ENCODE assay signal across 8 cellular contexts in the genomic region with DNA sequence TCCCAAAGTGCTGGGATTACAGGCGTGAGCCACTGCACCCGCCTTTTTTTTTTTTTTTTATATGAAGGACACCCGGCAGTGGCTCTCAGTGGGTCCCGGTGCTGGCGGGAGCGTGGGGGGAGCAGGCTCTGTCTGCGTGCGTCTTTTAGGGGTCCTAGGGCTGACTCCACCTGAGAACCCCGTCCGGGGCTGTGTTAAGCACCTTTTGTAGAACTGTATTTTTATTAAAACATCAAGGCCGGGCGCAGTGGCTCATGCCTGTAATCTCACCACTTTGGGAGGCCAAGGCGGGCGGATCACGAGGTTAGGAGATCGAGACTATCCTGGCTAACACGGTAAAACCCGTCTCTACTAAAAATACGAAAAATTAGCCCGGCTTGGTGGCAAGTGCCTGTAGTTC. TPM values are rescaled to one million over a fixed set of nuclear protein-coding genes. Genes with fewer than 3 reads are reported as not detected.
DNase-seq lines count a peak whose midpoint lies in the region; ATAC-seq, FAIRE-seq and TF ChIP-seq lines count a peak whose summit lies in the region.
"Not testable (repeated sequence)": the region's sequence is repeated elsewhere in the genome, so short reads cannot be mapped to it uniquely, and the experiment has no call there.

No MANE protein-coding gene starts in this region.

- not testable (repeated sequence) for H3K36me3 ChIP-seq in GM23248 (ENCODE audit: low read depth); HUES64 (ENCODE audit: insufficient read depth, low read length); iPS-20b (ENCODE audit: insufficient read depth, low read depth, low read length); osteoblast (ENCODE audit: insufficient read depth, low read length)

- TF ChIP-seq POLR2A in A549 (IDR thresholded peaks at IDR 0.05; ENCODE audit: low read length), result not testable (repeated sequence)

- not testable (repeated sequence) for H2AFZ ChIP-seq in GM23248; osteoblast (ENCODE audit: low read length)

- H3K4me1 ChIP-seq in A549; GM23248 (ENCODE audit: insufficient read depth); HUES64 (ENCODE audit: insufficient read depth, low read length); iPS-20b (ENCODE audit: insufficient read depth, low read length); osteoblast (ENCODE audit: insufficient read depth, low read length): not testable (repeated sequence)

- not testable (repeated sequence) for H4K20me1 ChIP-seq in GM23248 (ENCODE audit: insufficient read depth); osteoblast (ENCODE audit: insufficient read depth, low read length)

- not testable (repeated sequence) for H3K4me3 ChIP-seq in A549; GM23248; osteoblast (ENCODE audit: insufficient read depth, low read length)
- H3K4me3 ChIP-seq in HUES64 (ENCODE audit: low read length) (0 out of 2 replicates have a peak overlapping the region, but pooled peaks have one; percentile 49), iPS-20b (ENCODE audit: low read length) (peak overlapping the region; percentile 67; the same call in 1 of the 2 replicates)

- not testable (repeated sequence) for H3K27ac ChIP-seq in A549; GM23248; HUES64 (ENCODE audit: low read depth, low read length); iPS-20b (ENCODE audit: low read length); osteoblast (ENCODE audit: low read depth, low read length)

- peak overlapping the region; percentile 49 to 65 for H3K4me3 Mint-ChIP-seq in effector memory CD8-positive, alpha-beta T cell
- peak overlapping the region; percentile 81 for H3K4me3 Mint-ChIP-seq in type B pancreatic cell

- not testable (repeated sequence) for H3F3A ChIP-seq in GM23248 (ENCODE audit: insufficient read depth)

- CTCF ChIA-PET in A549 (lab: Yijun Ruan, JAX), result interaction anchor here (0.6 to 8.8 kb wide), 24 partner anchors 9 to 1238 kb away, joined by 3 to 86 read pairs (median 5); no protein-coding TSS in a partner anchor

- H3K27ac Mint-ChIP-seq in effector memory CD8-positive, alpha-beta T cell; type B pancreatic cell: not testable (repeated sequence)

- H3K9me3 ChIP-seq in A549; GM23248 (ENCODE audit: low read depth); HUES64 (ENCODE audit: insufficient read depth, low read depth, low read length); iPS-20b (ENCODE audit: insufficient read depth, low read depth, low read length); osteoblast (ENCODE audit: low read depth, low read length): not testable (repeated sequence)

- not testable (repeated sequence) for H3K9me2 ChIP-seq in GM23248 (ENCODE audit: insufficient read depth)

- H3K79me2 ChIP-seq in GM23248 (ENCODE audit: insufficient read depth); osteoblast (ENCODE audit: insufficient read depth, low read length): not testable (repeated sequence)

- not testable (repeated sequence) for H3K9me3 Mint-ChIP-seq in effector memory CD8-positive, alpha-beta T cell; type B pancreatic cell

- TF ChIP-seq CTCF in A549 (IDR thresholded peaks at IDR 0.05); osteoblast (IDR thresholded peaks at IDR 0.05; ENCODE audit: extremely low read depth, low read depth, low read length); type B pancreatic cell (conservative IDR thresholded peaks at IDR 0.05): not testable (repeated sequence)

- ATAC-seq in A549; effector memory CD8-positive, alpha-beta T cell (replicated peaks): not testable (repeated sequence)

- H3K4me2 ChIP-seq in A549, result 0 out of 3 replicates have a peak overlapping the region, but pooled peaks have one; percentile 17
- H3K4me2 ChIP-seq in GM23248 (ENCODE audit: unreplicated experiment), result peak overlapping the region; percentile 34
- H3K4me2 ChIP-seq in osteoblast (ENCODE audit: insufficient read depth, low read length), result peak overlapping the region; percentile 49

- WGBS in A549 (ENCODE audit: missing lambda C conversion rate), result 60% methylated on average over 20 of the region's 20 CpGs
- 74 to 78% methylated on average over 16 to 20 of the region's 20 CpGs for WGBS in GM23248 (ENCODE audit: low coverage in 1 of 2, low lambda C conversion rate in 2 of 2, missing lambda C conversion rate in 2 of 2), 2 experiments
- 63% methylated on average over 20 of the region's 20 CpGs for WGBS in HUES64

- TF ChIP-seq RAD21 in A549 (conservative IDR thresholded peaks at IDR 0.05 in 1 of 2, IDR thresholded peaks at IDR 0.05 in 1 of 2), result not testable (repeated sequence)

- H3K4me1 Mint-ChIP-seq in effector memory CD8-positive, alpha-beta T cell (ENCODE audit: low read depth in 2 of 2); type B pancreatic cell (ENCODE audit: unreplicated experiment): not testable (repeated sequence)

- not testable (repeated sequence) for FAIRE-seq in A549 (lab: Jason Lieb, UNC)

- DNase-seq in A549 (ENCODE audit: low read depth in 1 of 2, low spot score in 1 of 2); GM23248; effector memory CD8-positive, alpha-beta T cell; osteoblast (ENCODE audit: insufficient read length, low spot score, missing footprints); type B pancreatic cell (ENCODE audit: extremely low spot score, unreplicated experiment): not testable (repeated sequence)
- DNase-seq in activated CD8-positive, alpha-beta memory T cell treated with anti-CD3 and anti-CD28 coated beads, Interleukin-2, amount 50 U/mL, for 48 hours, result peak; percentile 41

- H3K9ac ChIP-seq in GM23248; HUES64 (ENCODE audit: low read depth, low read length); iPS-20b (ENCODE audit: low read depth, low read length): not testable (repeated sequence)

- H3K36me3 Mint-ChIP-seq in effector memory CD8-positive, alpha-beta T cell (ENCODE audit: insufficient read depth); type B pancreatic cell: not testable (repeated sequence)

- H3K27me3 ChIP-seq in GM23248 (replicated peaks; ENCODE audit: insufficient read depth) (peaks cover 24% of the 10 kb centered on the region), HUES64 (ENCODE audit: insufficient read depth, low read length) (peaks cover 31% of the 10 kb centered on the region), iPS-20b (ENCODE audit: insufficient read depth, low read length) (peaks cover 33% of the 10 kb centered on the region), osteoblast (ENCODE audit: insufficient read depth, low read length) (peaks cover 38% of the 10 kb centered on the region)

- POLR2A ChIA-PET in A549 (lab: Yijun Ruan, JAX), result interaction anchor here (0.7 kb wide), 1 partner anchor 10 kb away, joined by 3 read pairs; no protein-coding TSS in a partner anchor

- in situ Hi-C loops in GM23248 (cut with MboI), result not testable (repeated sequence)

- TF ChIP-seq EP300 in A549 (IDR thresholded peaks at IDR 0.05), result not testable (repeated sequence)

- peaks cover 48 to 75% of the 10 kb centered on the region in 2 donors for H3K27me3 Mint-ChIP-seq in effector memory CD8-positive, alpha-beta T cell
- peaks cover 38% of the 10 kb centered on the region for H3K27me3 Mint-ChIP-seq in type B pancreatic cell

RNA-seq across cellular contexts. Expression of a gene that starts 37.3 kb away (rescaled TPM):
- 65.6 and 105 TPM in 2 replicates for polyA plus RNA-seq in A549 (2011; rRNA removed)
- polyA plus RNA-seq in A549 (2012; cell fraction: cytosol; rRNA removed), result 26.2 and 28.3 TPM in 2 replicates
- 34.2 and 37.4 TPM in 2 replicates for polyA plus RNA-seq in A549 (2012; cell fraction: nucleus; rRNA removed)
- polyA plus RNA-seq in A549 (2017; fragmentation: RNase III; extraction: RNeasy Plus Mini Kit Qiagen cat#74134 plus additional on column Dnase treatment), result 42.5 to 45.1 TPM (median 45.0 TPM) in 3 replicates
- 32.4 and 36.7 TPM in 2 replicates for polyA minus RNA-seq in A549 (2011; rRNA and poly(A)+ RNA removed)
- 43.4 and 60.3 TPM in 2 replicates for total RNA-seq in GM23248 (2014; rRNA removed; shearing (Covaris generic))
- polyA plus RNA-seq in GM23248 (2016; fragmentation: Nextera tagmentation; extraction: Ambion mirVana), result 41.7 and 48.0 TPM in 2 replicates
- 32.3 TPM for polyA plus RNA-seq in HUES64 (2013, experiment 1 of 2)
- 38.8 TPM for polyA plus RNA-seq in HUES64 (2013, experiment 2 of 2)
- 48.9 and 50.7 TPM in 2 replicates for total RNA-seq in osteoblast
- 49.3 and 54.3 TPM in 2 replicates for total RNA-seq in type B pancreatic cell (ENCODE audit: low replicate concordance)

RNA-seq across cellular contexts. Expression of a gene that starts 55.8 kb away (rescaled TPM):
- 12.5 and 14.5 TPM in 2 replicates for polyA plus RNA-seq in A549 (2011; rRNA removed)
- polyA plus RNA-seq in A549 (2012; cell fraction: cytosol; rRNA removed), result 10.9 and 14.3 TPM in 2 replicates
- polyA plus RNA-seq in A549 (2012; cell fraction: nucleus; rRNA removed), result 48.7 and 61.4 TPM in 2 replicates
- polyA plus RNA-seq in A549 (2017; fragmentation: RNase III; extraction: RNeasy Plus Mini Kit Qiagen cat#74134 plus additional on column Dnase treatment), result 10.6 to 11.9 TPM (median 11.6 TPM) in 3 replicates
- 13.0 and 15.2 TPM in 2 replicates for polyA minus RNA-seq in A549 (2011; rRNA and poly(A)+ RNA removed)
- 32.2 and 34.0 TPM in 2 replicates for total RNA-seq in GM23248 (2014; rRNA removed; shearing (Covaris generic))
- polyA plus RNA-seq in GM23248 (2016; fragmentation: Nextera tagmentation; extraction: Ambion mirVana), result 19.8 and 22.4 TPM in 2 replicates
- 7.7 TPM for polyA plus RNA-seq in HUES64 (2013, experiment 1 of 2)
- 11.5 TPM for polyA plus RNA-seq in HUES64 (2013, experiment 2 of 2)
- total RNA-seq in osteoblast, result 37.4 and 40.2 TPM in 2 replicates
- 20.0 and 58.4 TPM in 2 replicates for total RNA-seq in type B pancreatic cell (ENCODE audit: low replicate concordance)
